7 cellular contexts compared by ENCODE assay signal in genomic region chr12:55718020-55718419, GRCh38. TPM values are rescaled to one million over a fixed set of nuclear protein-coding genes. Genes with fewer than 3 reads are reported as not detected.
DNase-seq lines count a peak whose midpoint lies in the region; ATAC-seq and TF ChIP-seq lines count a peak whose summit lies in the region.
"Had no signal": no experiment of that assay in that cellular context is flagged by ENCODE, and none has a peak within 500 bp of the region (broad histone marks: within the 10 kb centered on the region; RNA-seq: fewer than 3 reads in every experiment).

No MANE protein-coding gene starts in this region.

- H3K4me1 ChIP-seq in endodermal cell (ENCODE audit: control insufficient read depth, insufficient read depth, low read length) (peaks cover 5% of the 10 kb centered on the region), spleen (peaks cover 35 to 78% (median 60%) of the 10 kb centered on the region in 6 donors)

- peak overlapping the region; percentile 87 for H3K27ac Mint-ChIP-seq in endodermal cell

- H3K9me3 ChIP-seq in endodermal cell (ENCODE audit: control insufficient read depth, low read length) (no peaks in the 10 kb centered on the region), spleen (no peaks in the 10 kb centered on the region)
- H3K9me3 ChIP-seq: mucosa of descending colon had no signal

- DNase-seq in RWPE1 (ENCODE audit: low spot score) (no peak), endodermal cell (peak; percentile 75), spleen (peak; percentile 60), NCI-H2107 treated with DMSO at 0.1 percent for 48 hours (lab: John Stamatoyannopoulos, UW; ENCODE audit: unreplicated experiment) (no peak)
- DNase-seq: activated CD4-positive, CD25-positive, alpha-beta regulatory T cell had no signal

- peaks cover 2% of the 10 kb centered on the region for H3K36me3 Mint-ChIP-seq in endodermal cell (ENCODE audit: low read depth)

- H3K4me1 Mint-ChIP-seq in endodermal cell, result peaks cover 31% of the 10 kb centered on the region

- H3K27me3 ChIP-seq in endodermal cell (ENCODE audit: control insufficient read depth, insufficient read depth, low read length, poor library complexity, severe bottlenecking), result peaks cover 8% of the 10 kb centered on the region
- H3K27me3 ChIP-seq in spleen (replicated peaks in 1 of 7), result no peaks in the 10 kb centered on the region

- H3K9ac ChIP-seq in endodermal cell (ENCODE audit: extremely low read depth, low read length, poor library complexity, severe bottlenecking), result no peak overlapping the region

- TF ChIP-seq CTCF in RWPE1 (conservative IDR thresholded peaks at IDR 0.05; ENCODE audit: low read depth) (no peak), endodermal cell (conservative IDR thresholded peaks at IDR 0.05) (no peak), spleen (IDR thresholded peaks at IDR 0.05 in 8 of 11, conservative IDR thresholded peaks at IDR 0.05 in 3 of 11) (no peak)

- no peak for ATAC-seq in GM21390 (IDR thresholded peaks at IDR 0.05; ENCODE audit: unreplicated experiment)

- WGBS in endodermal cell (ENCODE audit: insufficient coverage in 1 of 2, insufficient read length in 1 of 2), 2 experiments, result 0 to 43% methylated on average over 1 to 3 of the region's 4 CpGs
- WGBS in spleen, 5 donors, result 49 to 86% (median 78%) methylated on average over 4 of the region's 4 CpGs

- CTCF ChIA-PET in RWPE1 (lab: Yijun Ruan, JAX), result interaction anchor here (0.6 to 0.9 kb wide), 2 partner anchors 20 to 1122 kb away, joined by 3 read pairs; no protein-coding TSS in a partner anchor

- H3K4me3 Mint-ChIP-seq in endodermal cell, result peak overlapping the region; percentile 78

- peak overlapping the region; percentile 88 for H3K4me3 ChIP-seq in endodermal cell (ENCODE audit: low read length)
- peak overlapping the region in 1 of 8 donors; percentile 89 for H3K4me3 ChIP-seq in spleen
- H3K4me3 ChIP-seq: mucosa of descending colon had no signal

- TF ChIP-seq POLR2A in spleen (IDR thresholded peaks at IDR 0.05), result no peak

- H3K27me3 Mint-ChIP-seq in endodermal cell (ENCODE audit: insufficient read depth), result peaks cover 8% of the 10 kb centered on the region

- H3K36me3 ChIP-seq in endodermal cell (ENCODE audit: control insufficient read depth, insufficient read depth, low read length), result peaks cover 7% of the 10 kb centered on the region
- peaks cover 0 to 55% (median 15%) of the 10 kb centered on the region in 6 donors for H3K36me3 ChIP-seq in spleen

- intact Hi-C loops in spleen (cut with DNase I; ENCODE audit: low total_unique reads), result no loop called here

- H3K9me3 Mint-ChIP-seq in endodermal cell, result no peaks in the 10 kb centered on the region

- POLR2A ChIA-PET in RWPE1 (lab: Yijun Ruan, JAX; ENCODE audit: low non-redundant PET), result no interaction called here

- peak overlapping the region; percentile 99 for H3K27ac ChIP-seq in RWPE1
- H3K27ac ChIP-seq in endodermal cell (ENCODE audit: low read depth, low read length), result no peak overlapping the region
- H3K27ac ChIP-seq in spleen, result peak overlapping the region in 6 of 8 donors; percentile 9 to 97 (median 96)

RNA-seq across cellular contexts. Expression of gene RDH5, which starts 2.2 kb away (rescaled TPM):
- 1 to 10 TPM; 4.1 to 7.4 TPM for total RNA-seq in endodermal cell
- polyA plus RNA-seq in endodermal cell (2013, experiment 1 of 2), result 4.7 TPM
- polyA plus RNA-seq in endodermal cell (2013, experiment 2 of 2), result 3.5 TPM
- 10 to 100 TPM in 5 of 7 donors, 1 to 10 TPM in 2; 7.4 to 17.4 (median 15.5) TPM for total RNA-seq in spleen
- 10 to 100 TPM in 1 of 3 donors, 1 to 10 TPM in 2; 4.7 to 12.1 (median 9.9) TPM for polyA plus RNA-seq in spleen

RNA-seq across cellular contexts. Expression of gene BLOC1S1, which starts 2.2 kb away (rescaled TPM):
- total RNA-seq in endodermal cell (100 to 1,000 TPM in 1 of 2 donors, 10 to 100 TPM in 1; 95.1 to 102 TPM), spleen (100 to 1,000 TPM; 113 to 228 (median 141) TPM)
- 93.0 TPM for polyA plus RNA-seq in endodermal cell (2013, experiment 1 of 2)
- polyA plus RNA-seq in endodermal cell (2013, experiment 2 of 2), result 94.7 TPM
- polyA plus RNA-seq in spleen, result 100 to 1,000 TPM; 278 to 304 (median 282) TPM

RNA-seq across cellular contexts. Expression of gene ITGA7, which starts 10.3 kb away (rescaled TPM):
- total RNA-seq in endodermal cell, result 100 to 1,000 TPM; 106 to 122 TPM
- 77.3 TPM for polyA plus RNA-seq in endodermal cell (2013, experiment 1 of 2)
- polyA plus RNA-seq in endodermal cell (2013, experiment 2 of 2), result 71.6 TPM
- 10 to 100 TPM; 13.8 to 93.2 (median 24.7) TPM for total RNA-seq in spleen
- polyA plus RNA-seq in spleen, result 10 to 100 TPM in 1 of 3 donors, 1 to 10 TPM in 2; 4.4 to 18.0 (median 8.6) TPM

RNA-seq across cellular contexts. Expression of gene CD63, which starts 10.8 kb away (rescaled TPM):
- total RNA-seq in endodermal cell (1,000 to 10,000 TPM in 1 of 2 donors, 100 to 1,000 TPM in 1; 879 to 1,041 TPM), spleen (100 to 1,000 TPM; 440 to 750 (median 627) TPM)
- polyA plus RNA-seq in endodermal cell (2013, experiment 1 of 2), result 447 TPM
- polyA plus RNA-seq in endodermal cell (2013, experiment 2 of 2), result 444 TPM
- polyA plus RNA-seq in spleen, result 100 to 1,000 TPM; 395 to 693 (median 509) TPM

RNA-seq across cellular contexts. Expression of gene GDF11, which starts 24.9 kb away (rescaled TPM):
- 10 to 100 TPM; 29.8 to 33.0 TPM for total RNA-seq in endodermal cell
- polyA plus RNA-seq in endodermal cell (2013, experiment 1 of 2), result 32.4 TPM
- polyA plus RNA-seq in endodermal cell (2013, experiment 2 of 2), result 28.6 TPM
- total RNA-seq in spleen, result 10 to 100 TPM in 5 of 7 donors, 1 to 10 TPM in 2; 6.1 to 14.5 (median 10.7) TPM
- polyA plus RNA-seq in spleen, result 1 to 10 TPM; 3.5 to 5.5 (median 4.0) TPM

Comparison
In these comparisons a context has a peak if more than half of its experiments do, and no peak if none do; other contexts are left out.
1. DNase-seq: peak in endodermal cell (single experiment) and spleen (single experiment); none in RWPE1 (single experiment) and NCI-H2107 treated with DMSO at 0.1 percent for 48 hours (single experiment).